1 cellular context compared by ENCODE assay signal in genomic region chr19:48715681-48716171, GRCh38.
TF ChIP-seq lines count a peak whose summit lies in the region.

No MANE protein-coding gene starts in this region.

TF ChIP-seq in HepG2, 621 proteins besides CTCF, POLR2A, EP300 and RAD21 (continues in another document):
- TF ChIP-seq ZBTB33 (CRISPR knock-in tag; IDR thresholded peaks at IDR 0.05) = no peak
- no peak for TF ChIP-seq ZNF441 (CRISPR knock-in tag; IDR thresholded peaks at IDR 0.05; ENCODE audit: borderline replicate concordance)
- no peak for TF ChIP-seq ETV5 (CRISPR knock-in tag; IDR thresholded peaks at IDR 0.05; ENCODE audit: borderline replicate concordance)
- no peak for TF ChIP-seq MZF1 (CRISPR knock-in tag; IDR thresholded peaks at IDR 0.05; ENCODE audit: borderline replicate concordance)
- no peak for TF ChIP-seq CERS6 (CRISPR knock-in tag; IDR thresholded peaks at IDR 0.05)
- peak; percentile 66; the same call in 1 of the 2 replicates for TF ChIP-seq ZNF687 (CRISPR knock-in tag; IDR thresholded peaks at IDR 0.05)
- no peak for TF ChIP-seq DR1 (CRISPR knock-in tag; IDR thresholded peaks at IDR 0.05)
- TF ChIP-seq EED (CRISPR knock-in tag; IDR thresholded peaks at IDR 0.05) = 0 out of 2 replicates have a peak, but pooled peaks have one; percentile 10
- TF ChIP-seq ZMAT3 (CRISPR knock-in tag; conservative IDR thresholded peaks at IDR 0.05) = no peak
- no peak for TF ChIP-seq ZNF670 (CRISPR knock-in tag; IDR thresholded peaks at IDR 0.05; ENCODE audit: borderline replicate concordance)
- no peak for TF ChIP-seq ARNTL (CRISPR knock-in tag; IDR thresholded peaks at IDR 0.05)
- no peak for TF ChIP-seq ZNF674 (CRISPR knock-in tag; IDR thresholded peaks at IDR 0.05; ENCODE audit: low read depth)
- peak; percentile 14; the same call in 1 of the 2 replicates for TF ChIP-seq THAP11 (CRISPR knock-in tag; IDR thresholded peaks at IDR 0.05)
- no peak for TF ChIP-seq CSRNP1 (CRISPR knock-in tag; IDR thresholded peaks at IDR 0.05)
- TF ChIP-seq ZBTB2 (CRISPR knock-in tag; IDR thresholded peaks at IDR 0.05; ENCODE audit: low read depth) = no peak
- 0 out of 2 replicates have a peak, but pooled peaks have one; percentile 18 for TF ChIP-seq ZBTB7A (CRISPR knock-in tag; IDR thresholded peaks at IDR 0.05)
- no peak for TF ChIP-seq ATF4 (CRISPR knock-in tag; IDR thresholded peaks at IDR 0.05)
- TF ChIP-seq ZNF362 (CRISPR knock-in tag; IDR thresholded peaks at IDR 0.05; ENCODE audit: borderline replicate concordance) = 0 out of 2 replicates have a peak, but pooled peaks have one; percentile 21
- no peak for TF ChIP-seq TOPORS (CRISPR knock-in tag; IDR thresholded peaks at IDR 0.05)
- TF ChIP-seq EEA1 (CRISPR knock-in tag; IDR thresholded peaks at IDR 0.05; ENCODE audit: borderline replicate concordance) = 0 out of 2 replicates have a peak, but pooled peaks have one; percentile 24
- no peak for TF ChIP-seq NFE2L2 (IDR thresholded peaks at IDR 0.05; ENCODE audit: low read length)
- TF ChIP-seq ELK4 (CRISPR knock-in tag; IDR thresholded peaks at IDR 0.05; ENCODE audit: borderline replicate concordance) = no peak
- no peak for TF ChIP-seq LCORL (IDR thresholded peaks at IDR 0.05)
- no peak for TF ChIP-seq LCORL (CRISPR knock-in tag; IDR thresholded peaks at IDR 0.05)
- no peak for TF ChIP-seq TBL1XR1 (IDR thresholded peaks at IDR 0.05; ENCODE audit: borderline replicate concordance, low read length, partially characterized antibody)
- no peak for TF ChIP-seq NPAS2 (CRISPR knock-in tag; IDR thresholded peaks at IDR 0.05; ENCODE audit: borderline replicate concordance)
- TF ChIP-seq KLF11 (CRISPR knock-in tag; IDR thresholded peaks at IDR 0.05) = no peak
- no peak for TF ChIP-seq MED8 (CRISPR knock-in tag; IDR thresholded peaks at IDR 0.05; ENCODE audit: insufficient replicate concordance)
- no peak for TF ChIP-seq TCF7 (IDR thresholded peaks at IDR 0.05; ENCODE audit: low read depth)
- no peak for TF ChIP-seq ZXDC (CRISPR knock-in tag; IDR thresholded peaks at IDR 0.05)
- 0 out of 4 replicates have a peak, but pooled peaks of 1 of the 2 experiments have one; percentile 21 for TF ChIP-seq HMGXB4 (CRISPR knock-in tag; IDR thresholded peaks at IDR 0.05; ENCODE audit: borderline replicate concordance in 1 of 2, low read depth in 1 of 2)
- TF ChIP-seq CBX2 (IDR thresholded peaks at IDR 0.05; ENCODE audit: low read depth, low read length) = no peak
- TF ChIP-seq CBX2 (CRISPR knock-in tag; IDR thresholded peaks at IDR 0.05; ENCODE audit: low read depth) = no peak
- TF ChIP-seq ZSCAN29 (CRISPR knock-in tag; conservative IDR thresholded peaks at IDR 0.05) = 0 out of 2 replicates have a peak, but pooled peaks have one; percentile 33
- TF ChIP-seq PRDM4 (CRISPR knock-in tag; IDR thresholded peaks at IDR 0.05; ENCODE audit: borderline replicate concordance) = no peak
- no peak for TF ChIP-seq SNAPC5 (CRISPR knock-in tag; IDR thresholded peaks at IDR 0.05; ENCODE audit: borderline replicate concordance)
- TF ChIP-seq GATA4 (IDR thresholded peaks at IDR 0.05; ENCODE audit: borderline replicate concordance, low read depth) = no peak
